In genomic region chr20:20472690-20473274, GRCh38 we compare ENCODE assay signal across 34 cellular contexts.
"Had no signal": no experiment of that assay in that cellular context is flagged by ENCODE, and none has a peak within 500 bp of the region (broad histone marks: within the 10 kb centered on the region; RNA-seq: fewer than 3 reads in every experiment).

No MANE protein-coding gene starts in this region.

- H3K27me3 ChIP-seq: ascending aorta, breast epithelium, cardiac muscle cell, dorsolateral prefrontal cortex, heart right ventricle, hepatocyte had no signal

- H3K27ac Mint-ChIP-seq: activated B cell treated with CpG ODN at 0.5 μM for 24 hours; activated CD4-positive, alpha-beta memory T cell treated with anti-CD3 and anti-CD28 coated beads for 36 hours; activated CD8-positive, alpha-beta memory T cell treated with anti-CD3 and anti-CD28 coated beads, Interleukin-2, amount 10 ng/mL, durations not matched to agents 7 days and 5 days; activated CD8-positive, alpha-beta T cell treated with anti-CD3 and anti-CD28 coated beads, Interleukin-2, amount 10 ng/mL, durations not matched to agents 7 days and 5 days; activated naive CD8-positive, alpha-beta T cell; activated T-cell treated with anti-CD3 and anti-CD28 coated beads, Interleukin-2, amount 50 U/mL, for 24 hours; activated T-cell treated with anti-CD3 and anti-CD28 coated beads, Interleukin-2, amount 50 U/mL, for 72 hours; brain; dendritic cell treated with granulocyte-macrophage colony-stimulating factor and Interleukin-4, amounts not matched to agents 40 ng/mL and 50 ng/mL, for 4 days; endodermal cell; T-helper 17 cell; T-helper 2 cell treated with Interferon-gamma antibody and Interleukin-4, amounts not matched to agents 5 μg/mL and 100 μg/mL, for 36 hours had no signal

- H3K4me1 Mint-ChIP-seq: central memory CD8-positive, alpha-beta T cell; endodermal cell had no signal

- H3K36me3 ChIP-seq: breast epithelium, cardiac muscle cell, WERI-Rb-1 had no signal

- H3K4me1 ChIP-seq: ascending aorta, breast epithelium, heart right ventricle had no signal

- H3K9me3 ChIP-seq: ascending aorta, breast epithelium had no signal

- H3K9me3 Mint-ChIP-seq: activated B cell treated with CpG ODN at 0.5 μM for 24 hours; activated CD4-positive, alpha-beta memory T cell treated with anti-CD3 and anti-CD28 coated beads for 36 hours; activated T-cell treated with anti-CD3 and anti-CD28 coated beads, Interleukin-2, amount 50 U/mL, for 24 hours; activated T-cell treated with anti-CD3 and anti-CD28 coated beads, Interleukin-2, amount 50 U/mL, for 72 hours; central memory CD8-positive, alpha-beta T cell; dendritic cell treated with granulocyte-macrophage colony-stimulating factor and Interleukin-4, amounts not matched to agents 40 ng/mL and 50 ng/mL, for 4 days; endodermal cell; T-helper 2 cell treated with Interferon-gamma antibody and Interleukin-4, amounts not matched to agents 5 μg/mL and 100 μg/mL, for 36 hours had no signal

- H3K27me3 Mint-ChIP-seq: activated B cell treated with CpG ODN at 0.5 μM for 24 hours; activated CD4-positive, alpha-beta memory T cell treated with anti-CD3 and anti-CD28 coated beads for 36 hours; activated naive CD8-positive, alpha-beta T cell; activated T-cell treated with anti-CD3 and anti-CD28 coated beads, Interleukin-2, amount 50 U/mL, for 24 hours; brain; central memory CD8-positive, alpha-beta T cell; dendritic cell treated with granulocyte-macrophage colony-stimulating factor and Interleukin-4, amounts not matched to agents 40 ng/mL and 50 ng/mL, for 4 days; T-helper 17 cell had no signal

- ATAC-seq: activated CD4-positive, CD25-positive, alpha-beta regulatory T cell treated with anti-CD3 and anti-CD28 coated beads, Interleukin-2, amount 50 U/mL, for 24 hours; activated CD8-positive, alpha-beta memory T cell treated with anti-CD3 and anti-CD28 coated beads, Interleukin-2, amount 10 ng/mL, durations not matched to agents 7 days and 5 days; activated CD8-positive, alpha-beta T cell treated with anti-CD3 and anti-CD28 coated beads, Interleukin-2, amount 10 ng/mL, durations not matched to agents 7 days and 5 days; activated T-cell treated with anti-CD3 and anti-CD28 coated beads, Interleukin-2, amount 50 U/mL, for 72 hours; esophagus mucosa; T-helper 17 cell had no signal

- H3K27ac ChIP-seq: ascending aorta, breast epithelium, cardiac muscle cell, coronary artery, dorsolateral prefrontal cortex, heart right ventricle, hepatocyte, WERI-Rb-1 had no signal

- H3K4me3 Mint-ChIP-seq: activated B cell treated with CpG ODN at 0.5 μM for 24 hours; activated CD4-positive, alpha-beta memory T cell treated with anti-CD3 and anti-CD28 coated beads for 36 hours; activated CD8-positive, alpha-beta memory T cell treated with anti-CD3 and anti-CD28 coated beads, Interleukin-2, amount 10 ng/mL, durations not matched to agents 7 days and 5 days; activated CD8-positive, alpha-beta T cell treated with anti-CD3 and anti-CD28 coated beads, Interleukin-2, amount 10 ng/mL, durations not matched to agents 7 days and 5 days; activated naive CD8-positive, alpha-beta T cell; activated T-cell treated with anti-CD3 and anti-CD28 coated beads, Interleukin-2, amount 50 U/mL, for 24 hours; activated T-cell treated with anti-CD3 and anti-CD28 coated beads, Interleukin-2, amount 50 U/mL, for 72 hours; brain; central memory CD8-positive, alpha-beta T cell; dendritic cell treated with granulocyte-macrophage colony-stimulating factor and Interleukin-4, amounts not matched to agents 40 ng/mL and 50 ng/mL, for 4 days; endodermal cell; T-helper 17 cell; T-helper 2 cell treated with Interferon-gamma antibody and Interleukin-4, amounts not matched to agents 5 μg/mL and 100 μg/mL, for 36 hours had no signal

- H3K4me3 ChIP-seq: ascending aorta, breast epithelium, cardiac muscle cell, coronary artery, dorsolateral prefrontal cortex, heart right ventricle, hepatocyte had no signal

- DNase-seq: activated B cell treated with CpG ODN at 0.5 μM for 24 hours; activated CD4-positive, alpha-beta memory T cell treated with anti-CD3 and anti-CD28 coated beads for 36 hours; activated CD4-positive, alpha-beta T cell treated with anti-CD3 and anti-CD28 coated beads for 48 hours; activated CD8-positive, alpha-beta memory T cell treated with anti-CD3 and anti-CD28 coated beads, Interleukin-2, amount 10 ng/mL, durations not matched to agents 7 days and 5 days; activated CD8-positive, alpha-beta memory T cell treated with anti-CD3 and anti-CD28 coated beads, Interleukin-2, amount 50 U/mL, for 4 hours; activated CD8-positive, alpha-beta T cell treated with anti-CD3 and anti-CD28 coated beads, Interleukin-2, amount 10 ng/mL, durations not matched to agents 7 days and 5 days; activated effector memory CD4-positive, alpha-beta T cell treated with Interleukin-2 at 50 U/mL for 16 hours; activated gamma-delta T cell treated with Interleukin-2 at 50 U/mL for 16 hours; activated naive CD4-positive, alpha-beta T cell treated with anti-CD3 and anti-CD28 coated beads, Interleukin-2, amount 50 U/mL, for 16 hours; activated naive CD4-positive, alpha-beta T cell treated with Interleukin-2 at 50 U/mL for 16 hours; activated T-cell treated with anti-CD3 and anti-CD28 coated beads for 4 hours; activated T-cell treated with anti-CD3 and anti-CD28 coated beads, Interleukin-2, amount 50 U/mL, for 24 hours; activated T-cell treated with anti-CD3 and anti-CD28 coated beads, Interleukin-2, amount 50 U/mL, for 72 hours; dorsolateral prefrontal cortex; effector memory CD4-positive, alpha-beta T cell; endodermal cell; foreskin fibroblast; heart right ventricle; T-helper 1 cell; T-helper 17 cell; T1000; WERI-Rb-1 had no signal
